Comparison of ENCODE assay signal across 23 cellular contexts in the genomic region with DNA sequence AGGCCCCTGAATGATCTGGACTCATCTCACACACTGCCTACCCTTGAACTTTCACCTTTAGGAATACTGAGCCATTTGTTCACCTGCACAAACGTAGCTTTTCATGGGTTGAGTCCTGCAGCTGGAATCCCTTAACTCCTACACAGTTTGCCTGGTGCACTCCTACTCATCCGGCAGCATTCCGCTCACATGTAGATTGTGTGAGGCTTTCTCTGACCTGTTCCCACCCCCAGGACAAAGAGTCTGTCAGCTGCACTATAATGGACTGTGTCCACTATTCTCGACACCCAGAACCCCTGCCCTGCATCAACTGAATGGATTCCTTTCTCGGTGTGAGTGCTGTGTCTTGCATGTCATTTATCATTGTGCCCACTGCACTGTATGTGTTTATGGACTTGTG.
"Had no signal": no experiment of that assay in that cellular context is flagged by ENCODE, and none has a peak within 500 bp of the region (broad histone marks: within the 10 kb centered on the region; RNA-seq: fewer than 3 reads in every experiment).

No MANE protein-coding gene starts in this region.

- DNase-seq: activated CD4-positive, alpha-beta memory T cell treated with anti-CD3 and anti-CD28 coated beads, Interleukin-2, amount 10 ng/mL, durations not matched to agents 7 days and 5 days; activated CD4-positive, alpha-beta T cell treated with anti-CD3 and anti-CD28 coated beads, Interleukin-2, amount 10 ng/mL, durations not matched to agents 7 days and 5 days; activated CD8-positive, alpha-beta memory T cell treated with anti-CD3 and anti-CD28 coated beads, Interleukin-2, amount 50 U/mL, for 48 hours; activated gamma-delta T cell treated with Interleukin-2 at 50 U/mL for 16 hours; activated naive CD4-positive, alpha-beta T cell treated with anti-CD3 and anti-CD28 coated beads, Interleukin-2, amount 50 U/mL, for 16 hours; activated T-cell treated with anti-CD3 and anti-CD28 coated beads, Interleukin-2, amount 50 U/mL, for 24 hours; amygdala; cerebellar nuclear complex; colonic mucosa; effector memory CD4-positive, alpha-beta T cell; erythroblast; gastrocnemius medialis; glutamatergic neuron; left ventricle myocardium superior; mammary epithelial cell; naive B cell; stimulated activated CD4-positive, alpha-beta T cell treated with anti-CD3 and anti-CD28 coated beads, Interleukin-2, amount 100 ng/mL, for 24 hours; stimulated activated naive B cell treated with anti-CD40 and anti-IgM and Interleukin-4, amounts not matched to agents 10 μg/mL and 1 μg/mL and 100 μg/mL, for 72 hours; stomach; T1000; tibial artery; WERI-Rb-1 had no signal

- H3K36me3 ChIP-seq: colonic mucosa, gastrocnemius medialis, stomach, tibial artery, WERI-Rb-1 had no signal

- H3K27ac ChIP-seq: colonic mucosa, gastrocnemius medialis, SK-N-MC, stomach, tibial artery, WERI-Rb-1 had no signal

- H3K9me3 ChIP-seq: colonic mucosa, gastrocnemius medialis, stomach, tibial artery had no signal

- H3K4me1 ChIP-seq: colonic mucosa, gastrocnemius medialis had no signal

- H3K4me3 ChIP-seq: colonic mucosa, gastrocnemius medialis, SK-N-MC, stomach, tibial artery had no signal

- H3K27me3 ChIP-seq: colonic mucosa, gastrocnemius medialis, stomach had no signal
